10 cellular contexts compared by ENCODE assay signal in the genomic region with DNA sequence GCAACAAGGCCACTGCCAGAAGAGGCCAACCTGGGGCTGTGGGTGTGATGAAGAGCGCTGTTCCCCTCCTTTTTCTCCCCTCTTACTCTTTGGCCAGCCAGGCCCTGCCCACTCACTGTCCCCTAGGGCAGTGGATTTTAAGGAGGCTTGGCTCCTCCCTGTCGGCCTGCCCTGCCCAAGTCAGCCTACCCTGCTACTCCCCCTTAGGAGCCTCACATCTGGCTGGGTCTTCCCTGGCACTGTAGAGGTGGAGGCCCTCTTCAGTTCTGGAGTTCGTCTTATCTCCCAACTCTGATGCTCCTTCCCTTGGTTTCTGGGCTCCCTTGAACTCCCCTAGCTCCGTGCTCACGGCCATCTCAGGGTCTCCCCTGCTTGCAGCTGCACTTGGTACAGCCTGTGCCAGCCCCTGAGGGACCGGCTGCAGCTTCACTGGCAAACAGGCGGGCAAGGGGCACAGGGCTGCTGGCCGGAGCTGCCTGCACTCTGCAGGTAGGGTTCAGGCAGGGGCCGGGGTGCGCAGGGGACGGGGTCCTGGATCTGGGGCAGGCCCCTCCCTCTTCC. TPM values are rescaled to one million over a fixed set of nuclear protein-coding genes. Genes with fewer than 3 reads are reported as not detected.
DNase-seq lines count a peak whose midpoint lies in the region; ATAC-seq and TF ChIP-seq lines count a peak whose summit lies in the region.
"Had no signal": no experiment of that assay in that cellular context is flagged by ENCODE, and none has a peak within 500 bp of the region (broad histone marks: within the 10 kb centered on the region; RNA-seq: fewer than 3 reads in every experiment).

No MANE protein-coding gene starts in this region.

- H3K4me3 Mint-ChIP-seq in nephron: peak overlapping the region; percentile 46 to 99 (median 69)

- H3K27me3 ChIP-seq in BE2C (no peaks in the 10 kb centered on the region), breast epithelium (no peaks in the 10 kb centered on the region), foreskin keratinocyte (no peaks in the 10 kb centered on the region)

- no peaks in the 10 kb centered on the region for H3K27me3 Mint-ChIP-seq in nephron (ENCODE audit: low read depth)

- intact Hi-C loops in breast epithelium (cut with DNase I; ENCODE audit: low total_unique reads): no loop called here

- ATAC-seq in GM21786 (IDR thresholded peaks at IDR 0.05; ENCODE audit: unreplicated experiment) (no peak), foreskin keratinocyte (no peak), omental fat pad (ENCODE audit: low FRiP score) (no peak)
- ATAC-seq: mucosa of descending colon had no signal

- H3K27ac ChIP-seq in breast epithelium (peak overlapping the region in 1 of 2 donors; percentile 26), foreskin keratinocyte (no peak overlapping the region)

- H3K36me3 ChIP-seq in BE2C (peaks cover 40% of the 10 kb centered on the region), breast epithelium (no peaks in the 10 kb centered on the region)

- H3K27ac Mint-ChIP-seq in nephron: peak overlapping the region in 2 of 3 experiments; percentile 74 to 84

- peaks cover 42% of the 10 kb centered on the region for H3K4me1 ChIP-seq in BE2C
- H3K4me1 ChIP-seq in breast epithelium: peaks cover 0 to 15% of the 10 kb centered on the region in 2 donors
- H3K4me1 ChIP-seq in foreskin keratinocyte: no peaks in the 10 kb centered on the region

- DNase-seq in BE2C: peak; percentile 10
- DNase-seq in GM20000 (ENCODE audit: low spot score): peak; percentile 29
- DNase-seq in breast epithelium (ENCODE audit: low spot score in 2 of 2): no peak
- no peak for DNase-seq in foreskin keratinocyte
- DNase-seq in omental fat pad (ENCODE audit: low spot score): no peak
- no peak for DNase-seq in NCI-H2171 treated with DMSO at 0.1 percent for 48 hours (lab: John Stamatoyannopoulos, UW)
- DNase-seq: NCI-H2227 treated with DMSO at 0.1 percent for 48 hours had no signal

- H3K36me3 Mint-ChIP-seq in nephron (ENCODE audit: low read depth): peaks cover 21% of the 10 kb centered on the region

- no peaks in the 10 kb centered on the region for H3K9me3 ChIP-seq in BE2C
- no peaks in the 10 kb centered on the region for H3K9me3 ChIP-seq in breast epithelium
- H3K9me3 ChIP-seq: mucosa of descending colon had no signal

- TF ChIP-seq CTCF in BE2C (IDR thresholded peaks at IDR 0.05; ENCODE audit: low read depth, low read length): no peak
- TF ChIP-seq CTCF in GM20000 (IDR thresholded peaks at IDR 0.05; ENCODE audit: extremely low read depth, missing control alignments): no peak
- no peak for TF ChIP-seq CTCF in breast epithelium (IDR thresholded peaks at IDR 0.05)
- no peak for TF ChIP-seq CTCF in nephron (IDR thresholded peaks at IDR 0.05; ENCODE audit: unreplicated experiment in 3 of 3)
- no peak for TF ChIP-seq CTCF in foreskin keratinocyte (conservative IDR thresholded peaks at IDR 0.05)
- TF ChIP-seq CTCF in omental fat pad (IDR thresholded peaks at IDR 0.05): no peak

- TF ChIP-seq POLR2A in breast epithelium (IDR thresholded peaks at IDR 0.05): no peak

- H3K4me1 Mint-ChIP-seq in nephron: peaks cover 44% of the 10 kb centered on the region

- H3K9me3 Mint-ChIP-seq in nephron: no peaks in the 10 kb centered on the region

- no peak overlapping the region for H3K4me3 ChIP-seq in BE2C (ENCODE audit: low read depth, low read length)
- H3K4me3 ChIP-seq in breast epithelium: peak overlapping the region in 2 of 3 donors; percentile 13 to 18
- H3K4me3 ChIP-seq: mucosa of descending colon had no signal

RNA-seq across cellular contexts. Expression of gene AMPD2, which starts 4.0 kb away (rescaled TPM):
- 188 TPM for polyA plus RNA-seq in BE2C (2012; ENCODE audit: insufficient read depth, insufficient read length, low read depth)
- 10 to 100 TPM; 21.3 to 68.2 (median 47.4) TPM for total RNA-seq in breast epithelium
- 26.8 and 28.1 TPM in 2 replicates for total RNA-seq in foreskin keratinocyte
- 20.2 and 20.3 TPM in 2 replicates for polyA plus RNA-seq in foreskin keratinocyte
- total RNA-seq in omental fat pad: 10 to 100 TPM; 33.8 to 88.1 (median 68.6) TPM

RNA-seq across cellular contexts. Expression of gene GNAT2, which starts 4.3 kb away (rescaled TPM):
- not detected for polyA plus RNA-seq in BE2C (2012; ENCODE audit: insufficient read depth, insufficient read length, low read depth)
- total RNA-seq in breast epithelium: not detected
- not detected in 2 replicates for total RNA-seq in foreskin keratinocyte
- polyA plus RNA-seq in foreskin keratinocyte: 0.04 and 0.09 TPM in 2 replicates
- total RNA-seq in omental fat pad: not detected
- total RNA-seq: mucosa of descending colon had no signal

RNA-seq across cellular contexts. Expression of gene GSTM4, which starts 32.2 kb away (rescaled TPM):
- 36.2 TPM for polyA plus RNA-seq in BE2C (2012; ENCODE audit: insufficient read depth, insufficient read length, low read depth)
- total RNA-seq in breast epithelium (10 to 100 TPM; 21.9 to 31.5 (median 28.2) TPM), foreskin keratinocyte (5.8 and 11.7 TPM in 2 replicates), omental fat pad (10 to 100 TPM; 14.7 to 29.8 (median 20.8) TPM)
- polyA plus RNA-seq in foreskin keratinocyte: 10.9 and 18.2 TPM in 2 replicates

RNA-seq across cellular contexts. Expression of gene GSTM2, which starts 44.2 kb away (rescaled TPM):
- polyA plus RNA-seq in BE2C (2012; ENCODE audit: insufficient read depth, insufficient read length, low read depth): 38.9 TPM
- total RNA-seq in breast epithelium: 10 to 100 TPM; 47.8 to 93.4 (median 66.5) TPM
- total RNA-seq in foreskin keratinocyte: 6.7 and 8.5 TPM in 2 replicates
- polyA plus RNA-seq in foreskin keratinocyte: 18.1 and 20.9 TPM in 2 replicates
- total RNA-seq in omental fat pad: 10 to 100 TPM; 35.3 to 74.7 (median 52.2) TPM

Comparison
In these comparisons a context has a peak if more than half of its experiments do, and no peak if none do; other contexts are left out.
1. DNase-seq: peak in BE2C (single experiment) and GM20000 (single experiment); none in breast epithelium (0 of 2), foreskin keratinocyte (0 of 2), omental fat pad (single experiment) and NCI-H2171 treated with DMSO at 0.1 percent for 48 hours (single experiment).